ENCODE assay signal across 8 cellular contexts in the genomic region with DNA sequence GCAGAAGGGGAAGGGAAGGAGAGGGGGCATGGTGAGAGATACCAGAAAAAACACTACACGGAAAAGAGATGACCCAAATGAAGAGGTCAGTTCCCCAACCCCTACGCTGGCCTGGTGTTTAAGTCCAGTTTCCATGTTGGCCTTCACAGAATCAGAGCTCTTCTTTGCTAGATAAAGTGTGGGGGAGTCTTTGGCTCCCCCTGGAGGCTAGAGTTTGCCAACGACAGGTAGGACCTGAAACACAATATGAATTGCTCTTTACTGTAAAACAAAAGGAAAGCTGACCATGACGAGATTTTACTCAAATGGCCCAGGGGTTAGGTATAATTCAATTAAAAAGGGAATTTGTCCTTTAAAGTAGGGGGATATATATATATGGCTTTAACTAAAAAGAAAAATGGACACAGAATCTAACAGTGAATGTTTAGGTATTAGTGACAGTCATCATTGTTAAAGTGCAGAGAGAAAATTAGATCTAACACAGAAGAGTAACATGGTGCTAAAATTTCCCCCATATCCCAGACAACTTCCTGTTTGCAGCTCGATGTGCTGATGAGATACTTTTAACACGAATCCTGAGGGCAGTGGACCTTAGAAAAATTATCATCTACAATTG.
DNase-seq lines count a peak whose midpoint lies in the region; ATAC-seq and TF ChIP-seq lines count a peak whose summit lies in the region.

No MANE protein-coding gene starts in this region.

- H3K4me3 ChIP-seq in GM06990 (replicated peaks; ENCODE audit: low read depth, low read length) = no peak overlapping the region; the same call in 1 of the 2 replicates
- no peak overlapping the region for H3K4me3 ChIP-seq in NT2/D1 (ENCODE audit: insufficient read length, low read depth)
- no peak overlapping the region for H3K4me3 ChIP-seq in fibroblast of mammary gland (ENCODE audit: control insufficient read depth, low read depth, low read length)

- H3K36me3 ChIP-seq in GM06990 (ENCODE audit: control insufficient read depth, insufficient read depth, low read length) (no peaks in the 10 kb centered on the region), NT2/D1 (ENCODE audit: insufficient read depth, insufficient read length, low read length) (no peaks in the 10 kb centered on the region)

- no peak overlapping the region for H3K9ac ChIP-seq in NT2/D1 (ENCODE audit: insufficient read length, low read depth)

- peak; percentile 41 for ATAC-seq in HG03139 (IDR thresholded peaks at IDR 0.05; ENCODE audit: unreplicated experiment)
- no peak for ATAC-seq in GM18868 (IDR thresholded peaks at IDR 0.05; ENCODE audit: unreplicated experiment)

- H3K27me3 ChIP-seq in GM06990 (replicated peaks; ENCODE audit: control insufficient read depth, insufficient read depth, low read length) = no peaks in the 10 kb centered on the region
- no peaks in the 10 kb centered on the region for H3K27me3 ChIP-seq in NT2/D1 (ENCODE audit: insufficient read depth, insufficient read length)

- H3K9me3 ChIP-seq in NT2/D1 (ENCODE audit: insufficient read depth, low read length) = no peaks in the 10 kb centered on the region

- H3K4me1 ChIP-seq in NT2/D1 (ENCODE audit: insufficient read depth, insufficient read length) = no peaks in the 10 kb centered on the region

- DNase-seq in A172 (ENCODE audit: low spot score) (peak; percentile 54), GM06990 (ENCODE audit: extremely low read depth, insufficient read length) (no peak), NT2/D1 (ENCODE audit: low read depth, low spot score) (peak; percentile 52), activated T-cell treated with anti-CD3 and anti-CD28 coated beads for 24 hours (ENCODE audit: low read depth) (peak; percentile 42), fibroblast of mammary gland (ENCODE audit: low read depth) (peak; percentile 37), pons (ENCODE audit: low spot score) (peak; percentile 64)

- TF ChIP-seq CTCF in GM06990 (IDR thresholded peaks at IDR 0.05; ENCODE audit: insufficient read depth, low read length, poor library complexity, severe bottlenecking) (peak; percentile 92), fibroblast of mammary gland (conservative IDR thresholded peaks at IDR 0.05; ENCODE audit: control insufficient read depth, insufficient read depth, low read depth, low read length) (peak; percentile 80)
